Comparison of ENCODE assay signal across 8 cellular contexts in the genomic region with DNA sequence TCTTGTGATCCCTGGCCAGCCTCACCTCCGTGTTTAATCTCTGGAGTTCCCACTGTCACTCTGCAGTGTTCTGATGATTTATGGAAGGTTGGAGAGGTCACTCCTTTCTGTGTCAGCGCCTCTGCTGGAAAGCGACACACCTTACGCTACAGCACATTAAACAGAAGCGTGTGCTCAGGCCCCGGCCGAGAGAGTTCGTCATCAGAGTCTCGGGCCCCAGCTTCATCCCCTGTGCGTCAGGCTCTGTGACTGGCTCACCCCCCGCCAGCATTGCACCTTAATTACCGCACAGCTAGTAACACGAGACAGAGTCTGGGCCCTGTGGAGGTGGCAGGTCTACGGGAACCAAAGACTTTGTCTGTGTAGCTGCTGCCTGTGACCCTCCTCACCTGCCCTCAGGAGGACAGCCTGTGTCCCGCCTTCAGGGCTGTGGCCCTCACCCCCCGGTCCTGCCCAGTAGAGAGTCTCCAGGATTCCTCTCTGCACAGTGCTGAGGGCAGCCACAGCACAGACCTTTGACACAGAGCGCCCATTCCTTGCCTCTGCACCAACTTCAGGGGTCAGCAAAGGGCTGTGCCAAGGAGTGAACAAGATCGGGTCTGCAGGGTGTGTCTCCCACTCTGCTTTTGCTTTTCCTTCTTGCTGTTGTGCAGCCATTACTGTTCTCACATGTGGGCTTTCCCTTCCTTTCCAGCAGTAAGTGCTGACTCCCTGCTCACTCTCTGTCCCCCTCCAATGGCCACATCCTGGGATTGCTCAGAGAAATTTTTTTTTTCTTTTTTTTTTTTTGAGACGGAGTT.
DNase-seq lines count a peak whose midpoint lies in the region; ATAC-seq, FAIRE-seq and TF ChIP-seq lines count a peak whose summit lies in the region.

No MANE protein-coding gene starts in this region.

- WGBS in upper lobe of left lung, 2 donors: 82% methylated on average over 17 to 19 of the region's 19 CpGs

- no peak overlapping the region for H3K4me3 ChIP-seq in NT2/D1 (ENCODE audit: insufficient read length, low read depth)
- no peak overlapping the region for H3K4me3 ChIP-seq in cardiac fibroblast (replicated peaks in 1 of 2; ENCODE audit: low read depth in 2 of 2, low read length in 2 of 2)
- H3K4me3 ChIP-seq in upper lobe of left lung: no peak overlapping the region

- no peaks in the 10 kb centered on the region for H3K27me3 ChIP-seq in NT2/D1 (ENCODE audit: insufficient read depth, insufficient read length)
- H3K27me3 ChIP-seq in upper lobe of left lung: no peaks in the 10 kb centered on the region

- no peak for TF ChIP-seq EP300 in upper lobe of left lung (IDR thresholded peaks at IDR 0.05)

- TF ChIP-seq POLR2A in upper lobe of left lung (IDR thresholded peaks at IDR 0.05): no peak

- H3K4me1 ChIP-seq in NT2/D1 (ENCODE audit: insufficient read depth, insufficient read length) (peaks cover 7% of the 10 kb centered on the region), upper lobe of left lung (peaks cover 11 to 34% (median 18%) of the 10 kb centered on the region in 4 donors)

- H3K9ac ChIP-seq in NT2/D1 (ENCODE audit: insufficient read length, low read depth): peak overlapping the region; percentile 37

- no peak for FAIRE-seq in D721Med (lab: Jason Lieb, UNC)

- ATAC-seq in upper lobe of left lung (ENCODE audit: low FRiP score in 2 of 2): peak; percentile 72 to 75
- no peak for ATAC-seq in HG02571 (IDR thresholded peaks at IDR 0.05; ENCODE audit: unreplicated experiment)
- no peak for ATAC-seq in GM21576 (IDR thresholded peaks at IDR 0.05; ENCODE audit: unreplicated experiment)

- H3K36me3 ChIP-seq in NT2/D1 (ENCODE audit: insufficient read depth, insufficient read length, low read length) (peaks cover 60% of the 10 kb centered on the region), upper lobe of left lung (peaks cover 13 to 36% (median 28%) of the 10 kb centered on the region in 4 donors)

- DNase-seq in D721Med (ENCODE audit: insufficient read length, low spot score) (peak; percentile 82), HS-5 (ENCODE audit: low read depth) (peak; percentile 10), NT2/D1 (ENCODE audit: low read depth, low spot score) (peak; percentile 80), cardiac fibroblast (ENCODE audit: low read depth in 2 of 2) (peak; percentile 77 to 87), left kidney (ENCODE audit: low read depth, low spot score) (peak; percentile 92), upper lobe of left lung (no peak)

- TF ChIP-seq CTCF in D721Med (IDR thresholded peaks at IDR 0.05; ENCODE audit: insufficient read depth, missing control alignments) (peak; percentile 71), cardiac fibroblast (IDR thresholded peaks at IDR 0.05; ENCODE audit: low read depth, low read length) (peak; percentile 80), upper lobe of left lung (IDR thresholded peaks at IDR 0.05) (peak in 5 of 6 experiments; percentile 26 to 52 (median 44))

- H3K27ac ChIP-seq in upper lobe of left lung: no peak overlapping the region

- H3K9me3 ChIP-seq in NT2/D1 (ENCODE audit: insufficient read depth, low read length) (no peaks in the 10 kb centered on the region), upper lobe of left lung (no peaks in the 10 kb centered on the region)

Comparison
In these comparisons a context has a peak if more than half of its experiments do, and no peak if none do; other contexts are left out.
1. DNase-seq: peak in D721Med (single experiment), HS-5 (single experiment), NT2/D1 (single experiment), cardiac fibroblast (2 of 2) and left kidney (single experiment); none in upper lobe of left lung (0 of 2).
2. ATAC-seq: peak in upper lobe of left lung (2 of 2); none in HG02571 (single experiment) and GM21576 (single experiment).
3. Peak in every context shown above with its lines, with median percentiles within 50 percentile points of each other: CTCF ChIP-seq.